ENCODE assay signal across 23 cellular contexts in genomic region chr1:94413311-94413710, GRCh38.
"Had no signal": no experiment of that assay in that cellular context is flagged by ENCODE, and none has a peak within 500 bp of the region (broad histone marks: within the 10 kb centered on the region; RNA-seq: fewer than 3 reads in every experiment).

No MANE protein-coding gene starts in this region.

- H3K27me3 ChIP-seq: adrenal gland, ascending aorta, brain microvascular endothelial cell, esophagus squamous epithelium, heart left ventricle, ovary, spleen, upper lobe of right lung had no signal

- H3K27ac ChIP-seq: adrenal gland, ascending aorta, brain microvascular endothelial cell, coronary artery, esophagus squamous epithelium, gastroesophageal sphincter, heart left ventricle, ovary, prostate gland, spleen, thoracic aorta, upper lobe of right lung, VCaP had no signal

- H3K4me3 ChIP-seq: adrenal gland, ascending aorta, coronary artery, esophagus squamous epithelium, gastroesophageal sphincter, heart left ventricle, ovary, prostate gland, spleen, thoracic aorta, upper lobe of right lung had no signal

- H3K9me3 ChIP-seq: adrenal gland, ascending aorta, esophagus squamous epithelium, gastroesophageal sphincter, heart left ventricle, ovary, prostate gland, spleen, thoracic aorta, upper lobe of right lung had no signal

- DNase-seq: activated CD4-positive, alpha-beta memory T cell treated with anti-CD3 and anti-CD28 coated beads, Interleukin-2, amount 10 ng/mL, durations not matched to agents 7 days and 5 days; activated CD4-positive, alpha-beta T cell treated with anti-CD3 and anti-CD28 coated beads, Interleukin-2, amount 10 ng/mL, durations not matched to agents 24 days and 14 days; activated gamma-delta T cell; adrenal gland; brain microvascular endothelial cell; caudate nucleus; endodermal cell; esophagus squamous epithelium; heart left ventricle; islet precursor cell; left cardiac atrium; ovary; spleen; stimulated activated CD4-positive, alpha-beta T cell treated with anti-CD3 and anti-CD28 coated beads, Interleukin-4, amount 100 ng/mL, for 1 hour; stimulated activated naive CD4-positive, alpha-beta T cell; T-helper 1 cell; upper lobe of right lung had no signal

- H3K36me3 ChIP-seq: adrenal gland, ascending aorta, brain microvascular endothelial cell, esophagus squamous epithelium, gastroesophageal sphincter, heart left ventricle, ovary, prostate gland, spleen, thoracic aorta, upper lobe of right lung had no signal
